ENCODE assay signal across 2 cellular contexts in the genomic region with DNA sequence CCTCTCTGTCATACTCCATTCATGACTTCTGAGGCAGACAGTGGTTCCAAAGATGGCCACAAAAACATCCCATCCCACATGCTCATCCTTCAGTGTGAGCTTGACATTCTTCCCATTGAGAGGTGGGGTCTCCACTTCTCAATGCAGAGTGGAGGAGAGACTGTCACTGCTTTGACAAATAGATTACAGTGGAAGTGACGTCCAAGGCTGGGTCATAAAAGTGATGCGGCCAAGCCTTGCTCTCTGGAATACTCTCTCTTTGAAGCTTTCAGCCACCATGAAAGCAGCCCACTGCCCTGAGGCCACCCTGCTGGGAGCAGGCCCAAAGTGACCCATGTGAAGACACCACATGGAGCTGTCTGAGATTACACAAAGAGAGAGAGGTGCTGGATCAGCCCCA.
A peak's percentile ranks its signal among the peaks of the same experiment; 100 is the strongest.
TF ChIP-seq lines count a peak whose summit lies in the region.

No MANE protein-coding gene starts in this region.

TF ChIP-seq in HEK293, 187 proteins besides CTCF, POLR2A, EP300 and RAD21:
- no peak for TF ChIP-seq ZNF621 (tag by site-specific recombination; IDR thresholded peaks at IDR 0.05)
- no peak for TF ChIP-seq ZEB2 (tag by site-specific recombination; IDR thresholded peaks at IDR 0.05)
- TF ChIP-seq ZBTB44 (tag by site-specific recombination; IDR thresholded peaks at IDR 0.05) = no peak
- TF ChIP-seq ZNF292 (tag by site-specific recombination; IDR thresholded peaks at IDR 0.05; ENCODE audit: borderline replicate concordance, low read depth) = no peak
- TF ChIP-seq ZNF600 (tag by site-specific recombination; IDR thresholded peaks at IDR 0.05) = no peak
- no peak for TF ChIP-seq ZNF311 (tag by site-specific recombination; IDR thresholded peaks at IDR 0.05; ENCODE audit: borderline replicate concordance)
- peak; percentile 25 for TF ChIP-seq SETDB1 (IDR thresholded peaks at IDR 0.05; ENCODE audit: insufficient read length, low read length)
- TF ChIP-seq ZNF549 (tag by site-specific recombination; IDR thresholded peaks at IDR 0.05) = no peak
- TF ChIP-seq GLIS1 (tag by site-specific recombination; IDR thresholded peaks at IDR 0.05) = no peak
- no peak for TF ChIP-seq ZNF16 (tag by site-specific recombination; IDR thresholded peaks at IDR 0.05; ENCODE audit: low read depth)
- TF ChIP-seq MYNN (tag by site-specific recombination; IDR thresholded peaks at IDR 0.05; ENCODE audit: borderline replicate concordance) = no peak
- peak; percentile 99 for TF ChIP-seq ZNF350 (tag by site-specific recombination; IDR thresholded peaks at IDR 0.05)
- no peak for TF ChIP-seq ZNF157 (tag by site-specific recombination; IDR thresholded peaks at IDR 0.05)
- TF ChIP-seq FEZF1 (tag by site-specific recombination; IDR thresholded peaks at IDR 0.05) = no peak

TF ChIP-seq in IMR-90, 13 proteins besides CTCF, POLR2A, EP300 and RAD21:
- TF ChIP-seq MXI1 (IDR thresholded peaks at IDR 0.05; ENCODE audit: borderline replicate concordance, low read depth, low read length) = no peak
- TF ChIP-seq RCOR1 (IDR thresholded peaks at IDR 0.05; ENCODE audit: insufficient replicate concordance, low read length) = no peak
- no peak for TF ChIP-seq FOS (IDR thresholded peaks at IDR 0.05; ENCODE audit: low read depth, low read length)
- TF ChIP-seq RFX5 (IDR thresholded peaks at IDR 0.05; ENCODE audit: low read depth, low read length) = no peak
- TF ChIP-seq ELK1 (IDR thresholded peaks at IDR 0.05; ENCODE audit: borderline replicate concordance, low read depth, low read length) = no peak
- TF ChIP-seq MAFK (IDR thresholded peaks at IDR 0.05; ENCODE audit: low read depth, low read length) = no peak
- no peak for TF ChIP-seq NFE2L2 (IDR thresholded peaks at IDR 0.05; ENCODE audit: low read depth, low read length)
- TF ChIP-seq SMC3 (IDR thresholded peaks at IDR 0.05; ENCODE audit: low read depth, low read length) = no peak
- TF ChIP-seq, protein P1, sequence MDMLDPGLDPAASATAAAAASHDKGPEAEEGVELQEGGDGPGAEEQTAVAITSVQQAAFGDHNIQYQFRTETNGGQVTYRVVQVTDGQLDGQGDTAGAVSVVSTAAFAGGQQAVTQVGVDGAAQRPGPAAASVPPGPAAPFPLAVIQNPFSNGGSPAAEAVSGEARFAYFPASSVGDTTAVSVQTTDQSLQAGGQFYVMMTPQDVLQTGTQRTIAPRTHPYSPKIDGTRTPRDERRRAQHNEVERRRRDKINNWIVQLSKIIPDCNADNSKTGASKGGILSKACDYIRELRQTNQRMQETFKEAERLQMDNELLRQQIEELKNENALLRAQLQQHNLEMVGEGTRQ (IDR thresholded peaks at IDR 0.05; ENCODE audit: low read depth, low read length) = no peak
- TF ChIP-seq BHLHE40 (IDR thresholded peaks at IDR 0.05; ENCODE audit: low read depth, low read length) = no peak
- no peak for TF ChIP-seq MAZ (IDR thresholded peaks at IDR 0.05; ENCODE audit: borderline replicate concordance, low read depth, low read length)
- no peak for TF ChIP-seq CHD1 (IDR thresholded peaks at IDR 0.05; ENCODE audit: low read depth, low read length)
- no peak for TF ChIP-seq CEBPB (IDR thresholded peaks at IDR 0.05; ENCODE audit: low read depth, low read length)
TF ChIP-seq in IMR-90: peak in this region for 0.
